1 cellular context compared by ENCODE assay signal in the genomic region with DNA sequence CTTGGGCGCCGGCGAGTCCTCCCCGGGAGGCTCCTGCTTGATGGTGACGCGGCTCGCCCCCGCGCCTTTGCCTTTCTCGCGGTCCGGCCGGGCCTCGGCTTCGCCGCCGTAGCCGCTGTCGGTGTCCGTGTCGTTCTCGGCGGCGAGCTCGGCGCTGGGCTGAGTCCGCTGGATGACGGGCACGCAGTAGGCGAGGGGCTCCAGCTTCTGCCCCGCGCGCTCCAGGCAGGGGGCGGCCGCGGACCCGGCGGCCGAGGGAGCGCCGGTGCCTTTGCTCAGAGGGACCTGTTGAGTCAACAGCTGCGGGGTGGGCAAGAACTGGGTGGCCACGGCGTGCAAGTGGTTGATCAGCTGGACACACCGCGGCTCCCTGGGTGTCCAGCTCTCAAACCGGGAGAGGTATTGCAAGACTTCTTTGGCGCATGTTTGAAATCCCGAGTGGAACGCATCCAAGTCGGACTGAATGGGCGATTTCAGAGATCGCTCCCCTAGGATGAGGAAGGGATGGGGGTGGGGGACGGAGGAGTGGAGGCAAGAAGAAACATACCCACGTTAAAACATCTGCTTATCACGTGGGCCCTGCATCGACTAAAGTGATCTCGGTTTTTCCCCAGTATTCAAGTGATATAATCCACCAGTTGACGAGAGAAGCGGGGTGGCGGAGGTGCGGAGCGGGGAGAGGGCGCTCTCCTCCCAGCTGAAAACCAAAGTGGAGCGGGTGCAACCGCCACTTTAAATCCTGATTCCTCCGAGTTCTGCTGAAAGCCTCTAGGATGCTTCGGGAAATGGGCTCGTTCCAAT.
TF ChIP-seq lines count a peak whose summit lies in the region.

No MANE protein-coding gene starts in this region.

TF ChIP-seq in HepG2, 621 proteins besides CTCF, POLR2A, EP300 and RAD21 (continued from another document and continues in another):
- TF ChIP-seq, protein P1, sequence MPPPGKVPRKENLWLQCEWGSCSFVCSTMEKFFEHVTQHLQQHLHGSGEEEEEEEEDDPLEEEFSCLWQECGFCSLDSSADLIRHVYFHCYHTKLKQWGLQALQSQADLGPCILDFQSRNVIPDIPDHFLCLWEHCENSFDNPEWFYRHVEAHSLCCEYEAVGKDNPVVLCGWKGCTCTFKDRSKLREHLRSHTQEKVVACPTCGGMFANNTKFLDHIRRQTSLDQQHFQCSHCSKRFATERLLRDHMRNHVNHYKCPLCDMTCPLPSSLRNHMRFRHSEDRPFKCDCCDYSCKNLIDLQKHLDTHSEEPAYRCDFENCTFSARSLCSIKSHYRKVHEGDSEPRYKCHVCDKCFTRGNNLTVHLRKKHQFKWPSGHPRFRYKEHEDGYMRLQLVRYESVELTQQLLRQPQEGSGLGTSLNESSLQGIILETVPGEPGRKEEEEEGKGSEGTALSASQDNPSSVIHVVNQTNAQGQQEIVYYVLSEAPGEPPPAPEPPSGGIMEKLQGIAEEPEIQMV (CRISPR knock-in tag; IDR thresholded peaks at IDR 0.05; ENCODE audit: low read depth): no peak
- TF ChIP-seq DNMT1 (CRISPR knock-in tag; IDR thresholded peaks at IDR 0.05): no peak
- no peak for TF ChIP-seq ARNTL (CRISPR knock-in tag; IDR thresholded peaks at IDR 0.05)
- TF ChIP-seq, protein P2, sequence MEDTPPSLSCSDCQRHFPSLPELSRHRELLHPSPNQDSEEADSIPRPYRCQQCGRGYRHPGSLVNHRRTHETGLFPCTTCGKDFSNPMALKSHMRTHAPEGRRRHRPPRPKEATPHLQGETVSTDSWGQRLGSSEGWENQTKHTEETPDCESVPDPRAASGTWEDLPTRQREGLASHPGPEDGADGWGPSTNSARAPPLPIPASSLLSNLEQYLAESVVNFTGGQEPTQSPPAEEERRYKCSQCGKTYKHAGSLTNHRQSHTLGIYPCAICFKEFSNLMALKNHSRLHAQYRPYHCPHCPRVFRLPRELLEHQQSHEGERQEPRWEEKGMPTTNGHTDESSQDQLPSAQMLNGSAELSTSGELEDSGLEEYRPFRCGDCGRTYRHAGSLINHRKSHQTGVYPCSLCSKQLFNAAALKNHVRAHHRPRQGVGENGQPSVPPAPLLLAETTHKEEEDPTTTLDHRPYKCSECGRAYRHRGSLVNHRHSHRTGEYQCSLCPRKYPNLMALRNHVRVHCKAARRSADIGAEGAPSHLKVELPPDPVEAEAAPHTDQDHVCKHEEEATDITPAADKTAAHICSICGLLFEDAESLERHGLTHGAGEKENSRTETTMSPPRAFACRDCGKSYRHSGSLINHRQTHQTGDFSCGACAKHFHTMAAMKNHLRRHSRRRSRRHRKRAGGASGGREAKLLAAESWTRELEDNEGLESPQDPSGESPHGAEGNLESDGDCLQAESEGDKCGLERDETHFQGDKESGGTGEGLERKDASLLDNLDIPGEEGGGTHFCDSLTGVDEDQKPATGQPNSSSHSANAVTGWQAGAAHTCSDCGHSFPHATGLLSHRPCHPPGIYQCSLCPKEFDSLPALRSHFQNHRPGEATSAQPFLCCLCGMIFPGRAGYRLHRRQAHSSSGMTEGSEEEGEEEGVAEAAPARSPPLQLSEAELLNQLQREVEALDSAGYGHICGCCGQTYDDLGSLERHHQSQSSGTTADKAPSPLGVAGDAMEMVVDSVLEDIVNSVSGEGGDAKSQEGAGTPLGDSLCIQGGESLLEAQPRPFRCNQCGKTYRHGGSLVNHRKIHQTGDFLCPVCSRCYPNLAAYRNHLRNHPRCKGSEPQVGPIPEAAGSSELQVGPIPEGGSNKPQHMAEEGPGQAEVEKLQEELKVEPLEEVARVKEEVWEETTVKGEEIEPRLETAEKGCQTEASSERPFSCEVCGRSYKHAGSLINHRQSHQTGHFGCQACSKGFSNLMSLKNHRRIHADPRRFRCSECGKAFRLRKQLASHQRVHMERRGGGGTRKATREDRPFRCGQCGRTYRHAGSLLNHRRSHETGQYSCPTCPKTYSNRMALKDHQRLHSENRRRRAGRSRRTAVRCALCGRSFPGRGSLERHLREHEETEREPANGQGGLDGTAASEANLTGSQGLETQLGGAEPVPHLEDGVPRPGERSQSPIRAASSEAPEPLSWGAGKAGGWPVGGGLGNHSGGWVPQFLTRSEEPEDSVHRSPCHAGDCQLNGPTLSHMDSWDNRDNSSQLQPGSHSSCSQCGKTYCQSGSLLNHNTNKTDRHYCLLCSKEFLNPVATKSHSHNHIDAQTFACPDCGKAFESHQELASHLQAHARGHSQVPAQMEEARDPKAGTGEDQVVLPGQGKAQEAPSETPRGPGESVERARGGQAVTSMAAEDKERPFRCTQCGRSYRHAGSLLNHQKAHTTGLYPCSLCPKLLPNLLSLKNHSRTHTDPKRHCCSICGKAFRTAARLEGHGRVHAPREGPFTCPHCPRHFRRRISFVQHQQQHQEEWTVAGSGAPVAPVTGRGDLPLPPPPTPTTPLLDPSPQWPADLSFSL (CRISPR knock-in tag; IDR thresholded peaks at IDR 0.05): no peak
- TF ChIP-seq, protein P3, sequence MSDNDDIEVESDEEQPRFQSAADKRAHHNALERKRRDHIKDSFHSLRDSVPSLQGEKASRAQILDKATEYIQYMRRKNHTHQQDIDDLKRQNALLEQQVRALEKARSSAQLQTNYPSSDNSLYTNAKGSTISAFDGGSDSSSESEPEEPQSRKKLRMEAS (IDR thresholded peaks at IDR 0.05): 0 out of 2 replicates have a peak, but pooled peaks have one; percentile 11
- TF ChIP-seq XRCC5 (optimal IDR thresholded peaks at IDR 0.05; ENCODE audit: low read length): peak; percentile 16
- TF ChIP-seq ZNF703 (CRISPR knock-in tag; IDR thresholded peaks at IDR 0.05; ENCODE audit: borderline replicate concordance): no peak
- TF ChIP-seq CBX2 (IDR thresholded peaks at IDR 0.05; ENCODE audit: low read depth, low read length): 0 out of 2 replicates have a peak, but pooled peaks have one; percentile 70
- no peak for TF ChIP-seq CBX2 (CRISPR knock-in tag; IDR thresholded peaks at IDR 0.05; ENCODE audit: low read depth)
- TF ChIP-seq, protein P4, sequence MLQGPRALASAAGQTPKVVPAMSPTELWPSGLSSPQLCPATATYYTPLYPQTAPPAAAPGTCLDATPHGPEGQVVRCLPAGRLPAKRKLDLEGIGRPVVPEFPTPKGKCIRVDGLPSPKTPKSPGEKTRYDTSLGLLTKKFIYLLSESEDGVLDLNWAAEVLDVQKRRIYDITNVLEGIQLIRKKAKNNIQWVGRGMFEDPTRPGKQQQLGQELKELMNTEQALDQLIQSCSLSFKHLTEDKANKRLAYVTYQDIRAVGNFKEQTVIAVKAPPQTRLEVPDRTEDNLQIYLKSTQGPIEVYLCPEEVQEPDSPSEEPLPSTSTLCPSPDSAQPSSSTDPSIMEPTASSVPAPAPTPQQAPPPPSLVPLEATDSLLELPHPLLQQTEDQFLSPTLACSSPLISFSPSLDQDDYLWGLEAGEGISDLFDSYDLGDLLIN (CRISPR knock-in tag; IDR thresholded peaks at IDR 0.05; ENCODE audit: borderline replicate concordance): no peak
- TF ChIP-seq, protein P5, sequence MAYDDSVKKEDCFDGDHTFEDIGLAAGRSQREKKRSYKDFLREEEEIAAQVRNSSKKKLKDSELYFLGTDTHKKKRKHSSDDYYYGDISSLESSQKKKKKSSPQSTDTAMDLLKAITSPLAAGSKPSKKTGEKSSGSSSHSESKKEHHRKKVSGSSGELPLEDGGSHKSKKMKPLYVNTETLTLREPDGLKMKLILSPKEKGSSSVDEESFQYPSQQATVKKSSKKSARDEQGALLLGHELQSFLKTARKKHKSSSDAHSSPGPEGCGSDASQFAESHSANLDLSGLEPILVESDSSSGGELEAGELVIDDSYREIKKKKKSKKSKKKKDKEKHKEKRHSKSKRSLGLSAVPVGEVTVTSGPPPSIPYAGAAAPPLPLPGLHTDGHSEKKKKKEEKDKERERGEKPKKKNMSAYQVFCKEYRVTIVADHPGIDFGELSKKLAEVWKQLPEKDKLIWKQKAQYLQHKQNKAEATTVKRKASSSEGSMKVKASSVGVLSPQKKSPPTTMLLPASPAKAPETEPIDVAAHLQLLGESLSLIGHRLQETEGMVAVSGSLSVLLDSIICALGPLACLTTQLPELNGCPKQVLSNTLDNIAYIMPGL (CRISPR knock-in tag; IDR thresholded peaks at IDR 0.05; ENCODE audit: borderline replicate concordance in 1 of 2, low read depth in 1 of 2): no peak
- TF ChIP-seq, protein P6, sequence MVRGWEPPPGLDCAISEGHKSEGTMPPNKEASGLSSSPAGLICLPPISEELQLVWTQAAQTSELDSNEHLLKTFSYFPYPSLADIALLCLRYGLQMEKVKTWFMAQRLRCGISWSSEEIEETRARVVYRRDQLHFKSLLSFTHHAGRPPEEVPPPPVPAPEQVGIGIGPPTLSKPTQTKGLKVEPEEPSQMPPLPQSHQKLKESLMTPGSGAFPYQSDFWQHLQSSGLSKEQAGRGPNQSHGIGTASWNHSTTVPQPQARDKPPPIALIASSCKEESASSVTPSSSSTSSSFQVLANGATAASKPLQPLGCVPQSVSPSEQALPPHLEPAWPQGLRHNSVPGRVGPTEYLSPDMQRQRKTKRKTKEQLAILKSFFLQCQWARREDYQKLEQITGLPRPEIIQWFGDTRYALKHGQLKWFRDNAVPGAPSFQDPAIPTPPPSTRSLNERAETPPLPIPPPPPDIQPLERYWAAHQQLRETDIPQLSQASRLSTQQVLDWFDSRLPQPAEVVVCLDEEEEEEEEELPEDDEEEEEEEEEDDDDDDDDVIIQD (CRISPR knock-in tag; IDR thresholded peaks at IDR 0.05; ENCODE audit: low read depth): no peak
- TF ChIP-seq, protein P7, sequence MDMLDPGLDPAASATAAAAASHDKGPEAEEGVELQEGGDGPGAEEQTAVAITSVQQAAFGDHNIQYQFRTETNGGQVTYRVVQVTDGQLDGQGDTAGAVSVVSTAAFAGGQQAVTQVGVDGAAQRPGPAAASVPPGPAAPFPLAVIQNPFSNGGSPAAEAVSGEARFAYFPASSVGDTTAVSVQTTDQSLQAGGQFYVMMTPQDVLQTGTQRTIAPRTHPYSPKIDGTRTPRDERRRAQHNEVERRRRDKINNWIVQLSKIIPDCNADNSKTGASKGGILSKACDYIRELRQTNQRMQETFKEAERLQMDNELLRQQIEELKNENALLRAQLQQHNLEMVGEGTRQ (IDR thresholded peaks at IDR 0.05; ENCODE audit: low read depth, low read length): no peak
- TF ChIP-seq, protein P7 (CRISPR knock-in tag; IDR thresholded peaks at IDR 0.05; ENCODE audit: borderline replicate concordance): no peak
- 0 out of 2 replicates have a peak, but pooled peaks have one; percentile 28 for TF ChIP-seq SRY (CRISPR knock-in tag; IDR thresholded peaks at IDR 0.05)
- no peak for TF ChIP-seq ZNF260 (CRISPR knock-in tag; IDR thresholded peaks at IDR 0.05; ENCODE audit: borderline replicate concordance, low read depth)
- TF ChIP-seq NFRKB (IDR thresholded peaks at IDR 0.05): no peak
- TF ChIP-seq KLF16 (CRISPR knock-in tag; IDR thresholded peaks at IDR 0.05): no peak
- no peak for TF ChIP-seq ZNF180 (CRISPR knock-in tag; IDR thresholded peaks at IDR 0.05; ENCODE audit: borderline replicate concordance, low read depth)
- no peak for TF ChIP-seq AGO1 (IDR thresholded peaks at IDR 0.05; ENCODE audit: low read depth, low read length, poor library complexity, severe bottlenecking)
- TF ChIP-seq, protein P8, sequence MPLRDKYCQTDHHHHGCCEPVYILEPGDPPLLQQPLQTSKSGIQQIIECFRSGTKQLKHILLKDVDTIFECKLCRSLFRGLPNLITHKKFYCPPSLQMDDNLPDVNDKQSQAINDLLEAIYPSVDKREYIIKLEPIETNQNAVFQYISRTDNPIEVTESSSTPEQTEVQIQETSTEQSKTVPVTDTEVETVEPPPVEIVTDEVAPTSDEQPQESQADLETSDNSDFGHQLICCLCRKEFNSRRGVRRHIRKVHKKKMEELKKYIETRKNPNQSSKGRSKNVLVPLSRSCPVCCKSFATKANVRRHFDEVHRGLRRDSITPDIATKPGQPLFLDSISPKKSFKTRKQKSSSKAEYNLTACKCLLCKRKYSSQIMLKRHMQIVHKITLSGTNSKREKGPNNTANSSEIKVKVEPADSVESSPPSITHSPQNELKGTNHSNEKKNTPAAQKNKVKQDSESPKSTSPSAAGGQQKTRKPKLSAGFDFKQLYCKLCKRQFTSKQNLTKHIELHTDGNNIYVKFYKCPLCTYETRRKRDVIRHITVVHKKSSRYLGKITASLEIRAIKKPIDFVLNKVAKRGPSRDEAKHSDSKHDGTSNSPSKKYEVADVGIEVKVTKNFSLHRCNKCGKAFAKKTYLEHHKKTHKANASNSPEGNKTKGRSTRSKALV (CRISPR knock-in tag; IDR thresholded peaks at IDR 0.05): 0 out of 2 replicates have a peak, but pooled peaks have one; percentile 40
- peak; percentile 69; the same call in 1 of the 2 replicates for TF ChIP-seq ZNF777 (CRISPR knock-in tag; IDR thresholded peaks at IDR 0.05)
- TF ChIP-seq, protein P9, sequence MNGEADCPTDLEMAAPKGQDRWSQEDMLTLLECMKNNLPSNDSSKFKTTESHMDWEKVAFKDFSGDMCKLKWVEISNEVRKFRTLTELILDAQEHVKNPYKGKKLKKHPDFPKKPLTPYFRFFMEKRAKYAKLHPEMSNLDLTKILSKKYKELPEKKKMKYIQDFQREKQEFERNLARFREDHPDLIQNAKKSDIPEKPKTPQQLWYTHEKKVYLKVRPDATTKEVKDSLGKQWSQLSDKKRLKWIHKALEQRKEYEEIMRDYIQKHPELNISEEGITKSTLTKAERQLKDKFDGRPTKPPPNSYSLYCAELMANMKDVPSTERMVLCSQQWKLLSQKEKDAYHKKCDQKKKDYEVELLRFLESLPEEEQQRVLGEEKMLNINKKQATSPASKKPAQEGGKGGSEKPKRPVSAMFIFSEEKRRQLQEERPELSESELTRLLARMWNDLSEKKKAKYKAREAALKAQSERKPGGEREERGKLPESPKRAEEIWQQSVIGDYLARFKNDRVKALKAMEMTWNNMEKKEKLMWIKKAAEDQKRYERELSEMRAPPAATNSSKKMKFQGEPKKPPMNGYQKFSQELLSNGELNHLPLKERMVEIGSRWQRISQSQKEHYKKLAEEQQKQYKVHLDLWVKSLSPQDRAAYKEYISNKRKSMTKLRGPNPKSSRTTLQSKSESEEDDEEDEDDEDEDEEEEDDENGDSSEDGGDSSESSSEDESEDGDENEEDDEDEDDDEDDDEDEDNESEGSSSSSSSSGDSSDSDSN (CRISPR knock-in tag; IDR thresholded peaks at IDR 0.05): peak; percentile 40; the same call in 1 of the 2 replicates
- TF ChIP-seq ZBTB3 (CRISPR knock-in tag; IDR thresholded peaks at IDR 0.05; ENCODE audit: borderline replicate concordance, low read depth): no peak
- no peak for TF ChIP-seq ZNF234 (CRISPR knock-in tag; conservative IDR thresholded peaks at IDR 0.05)
- peak; percentile 9 for TF ChIP-seq STAG1 (CRISPR knock-in tag; IDR thresholded peaks at IDR 0.05)
- TF ChIP-seq ZNF263 (CRISPR knock-in tag; IDR thresholded peaks at IDR 0.05): peak; percentile 70; the same call in 1 of the 2 replicates
- no peak for TF ChIP-seq ZFP37 (CRISPR knock-in tag; IDR thresholded peaks at IDR 0.05; ENCODE audit: borderline replicate concordance)
- no peak for TF ChIP-seq ZFP36L2 (CRISPR knock-in tag; IDR thresholded peaks at IDR 0.05)
- TF ChIP-seq KLF12 (CRISPR knock-in tag; IDR thresholded peaks at IDR 0.05; ENCODE audit: borderline replicate concordance): no peak
- no peak for TF ChIP-seq ZFP41 (CRISPR knock-in tag; IDR thresholded peaks at IDR 0.05; ENCODE audit: borderline replicate concordance)
- no peak for TF ChIP-seq FOXO1 (CRISPR knock-in tag; IDR thresholded peaks at IDR 0.05)
